ENCODE assay signal across 10 cellular contexts in genomic region chr11:118688338-118688737, GRCh38. TPM values are rescaled to one million over a fixed set of nuclear protein-coding genes. Genes with fewer than 3 reads are reported as not detected.
DNase-seq lines count a peak whose midpoint lies in the region; ATAC-seq, FAIRE-seq and TF ChIP-seq lines count a peak whose summit lies in the region.
"Not testable (repeated sequence)": the region's sequence is repeated elsewhere in the genome, so short reads cannot be mapped to it uniquely, and the experiment has no call there.
"Had no signal": no experiment of that assay in that cellular context is flagged by ENCODE, and none has a peak within 500 bp of the region (broad histone marks: within the 10 kb centered on the region; RNA-seq: fewer than 3 reads in every experiment).

No MANE protein-coding gene starts in this region.

- H2AFZ ChIP-seq in K562 (ENCODE audit: low read depth, low read length): 0 out of 2 replicates have a peak overlapping the region, but pooled peaks have one; percentile 24
- H2AFZ ChIP-seq in HepG2 (ENCODE audit: low read length): not testable (repeated sequence)

- H3K4me3 Mint-ChIP-seq in CD4-positive, CD25-positive, alpha-beta regulatory T cell: peak overlapping the region; percentile 30 to 87 (median 58)
- not testable (repeated sequence) for H3K4me3 Mint-ChIP-seq in WTC11

- not testable (repeated sequence) for TF ChIP-seq RAD21 in K562 (CRISPR knock-in tag; conservative IDR thresholded peaks at IDR 0.05 in 1 of 2, IDR thresholded peaks at IDR 0.05 in 1 of 2); HepG2 (CRISPR knock-in tag; IDR thresholded peaks at IDR 0.05)

- not testable (repeated sequence) for H3K79me2 ChIP-seq in K562 (ENCODE audit: control insufficient read depth, insufficient read depth, low read length); HepG2 (ENCODE audit: insufficient read depth, low read length)

- not testable (repeated sequence) for H3K4me2 ChIP-seq in K562 (ENCODE audit: insufficient read depth, low read length)
- H3K4me2 ChIP-seq in HepG2 (ENCODE audit: low read depth, low read length): peak overlapping the region; percentile 49

- in situ Hi-C loops in K562 (cut with MboI); HepG2 (cut with HindIII; ENCODE audit: extremely low pct_ligation_motif_present, low pct_unique_long_range_greater_than_20kb): not testable (repeated sequence)

- peak in 1 of 3 donors; percentile 40 for DNase-seq in CD4-positive, CD25-positive, alpha-beta regulatory T cell
- DNase-seq in RWPE1 (ENCODE audit: low spot score); WTC11 (ENCODE audit: low spot score): not testable (repeated sequence)
- peak; percentile 62 for DNase-seq in activated effector memory CD4-positive, alpha-beta T cell treated with anti-CD3 and anti-CD28 coated beads, Interleukin-2, amount 50 U/mL, for 16 hours
- peak in 1 of 4 experiments; percentile 31 for DNase-seq in K562 (ENCODE audit: extremely low read depth in 1 of 4, low spot score in 3 of 4)
- peak; percentile 37 for DNase-seq in HepG2 (ENCODE audit: low spot score)
- peak; percentile 60 for DNase-seq in posterior vena cava (ENCODE audit: low spot score)

- H3K4me1 ChIP-seq in CD4-positive, CD25-positive, alpha-beta regulatory T cell (ENCODE audit: control insufficient read depth, insufficient read depth, low read length, poor library complexity, severe bottlenecking): peaks cover 37% of the 10 kb centered on the region
- peaks cover 0 to 34% of the 10 kb centered on the region in 2 experiments; a peak in 3 of 5 replicates for H3K4me1 ChIP-seq in K562 (replicated peaks in 1 of 2; ENCODE audit: control insufficient read depth in 2 of 2, insufficient read depth in 2 of 2, low read length in 2 of 2)
- peaks cover 63% of the 10 kb centered on the region for H3K4me1 ChIP-seq in HepG2 (ENCODE audit: insufficient read depth, low read length)

- not testable (repeated sequence) for H3K4me3 ChIP-seq in CD4-positive, CD25-positive, alpha-beta regulatory T cell (ENCODE audit: low read depth, low read length); K562; HepG2 (replicated peaks in 1 of 3; ENCODE audit: insufficient read depth in 1 of 3, low read depth in 2 of 3, low read length in 3 of 3)

- H3K9ac ChIP-seq in K562 (ENCODE audit: insufficient read depth in 1 of 2, low read depth in 2 of 2, low read length in 2 of 2); HepG2 (ENCODE audit: insufficient read depth, low read depth, low read length): not testable (repeated sequence)

- TF ChIP-seq CTCF in RWPE1 (conservative IDR thresholded peaks at IDR 0.05; ENCODE audit: low read depth); WTC11 (IDR thresholded peaks at IDR 0.05); K562 (IDR thresholded peaks at IDR 0.05 in 2 of 3, conservative IDR thresholded peaks at IDR 0.05 in 1 of 3; ENCODE audit: insufficient read depth in 2 of 3, low read depth in 1 of 3, low read length in 3 of 3); HepG2 (CRISPR knock-in tag; IDR thresholded peaks at IDR 0.05): not testable (repeated sequence)

- not testable (repeated sequence) for BruUV-seq in K562 (replicated peaks; lab: Mats Ljungman, UMichigan); HepG2 (replicated peaks; lab: Mats Ljungman, UMichigan)

- intact Hi-C loops in K562 (cut with micrococcal nuclease); HepG2 (cut with micrococcal nuclease; ENCODE audit: unreplicated experiment): not testable (repeated sequence)
- intact Hi-C loops in posterior vena cava (cut with DNase I): loop anchor here (2.0 to 10.0 kb wide), 2 partner anchors 266 to 268 kb away; partner anchors contain the start of gene UPK2 (in 2 of the 2)

- FAIRE-seq in K562 (lab: Jason Lieb, UNC); HepG2 (lab: Jason Lieb, UNC): not testable (repeated sequence)

- H3K27me3 Mint-ChIP-seq in CD4-positive, CD25-positive, alpha-beta regulatory T cell: peaks cover 22% of the 10 kb centered on the region
- H3K27me3 Mint-ChIP-seq in WTC11 (ENCODE audit: low read depth): not testable (repeated sequence)

- POLR2A ChIA-PET in RWPE1 (lab: Yijun Ruan, JAX; ENCODE audit: low non-redundant PET): not testable (repeated sequence)
- POLR2A ChIA-PET in WTC11 (lab: Charles Lee) (interaction anchor here (1.4 kb wide), 1 partner anchor 104 kb away, joined by 4 read pairs; no protein-coding TSS in a partner anchor), K562 (lab: Yijun Ruan, JAX) (interaction anchor here (0.6 to 1.3 kb wide), 2 partner anchors 10 to 16 kb away, joined by 3 to 5 read pairs; no protein-coding TSS in a partner anchor), HepG2 (lab: Yijun Ruan, JAX) (interaction anchor here (0.8 to 2.8 kb wide), 7 partner anchors 9 to 103 kb away, joined by 4 to 28 read pairs (median 11); partner anchors contain the start of genes DDX6 and TREH)

- H3K9me3 Mint-ChIP-seq in CD4-positive, CD25-positive, alpha-beta regulatory T cell; WTC11: not testable (repeated sequence)

- H3K36me3 Mint-ChIP-seq in CD4-positive, CD25-positive, alpha-beta regulatory T cell; WTC11: not testable (repeated sequence)

- peak overlapping the region in 1 of 3 donors; percentile 91 for H3K27ac Mint-ChIP-seq in CD4-positive, CD25-positive, alpha-beta regulatory T cell
- H3K27ac Mint-ChIP-seq in WTC11: not testable (repeated sequence)

- not testable (repeated sequence) for H3K36me3 ChIP-seq in CD4-positive, CD25-positive, alpha-beta regulatory T cell (ENCODE audit: control insufficient read depth, insufficient read depth, low read length); K562 (ENCODE audit: control insufficient read depth, insufficient read depth, low read length); HepG2 (replicated peaks in 1 of 2; ENCODE audit: control insufficient read depth in 1 of 2, insufficient read depth in 2 of 2, low read length in 2 of 2)

- H3K9me1 ChIP-seq in K562 (ENCODE audit: control insufficient read depth, insufficient read depth, low read length): not testable (repeated sequence)

- not testable (repeated sequence) for TF ChIP-seq EP300 in K562 (IDR thresholded peaks at IDR 0.05; ENCODE audit: low read length); HepG2 (IDR thresholded peaks at IDR 0.05; ENCODE audit: low read depth in 2 of 2, low read length in 2 of 2); HepG2 (CRISPR knock-in tag; IDR thresholded peaks at IDR 0.05; ENCODE audit: borderline replicate concordance)

- H3K4me1 Mint-ChIP-seq in CD4-positive, CD25-positive, alpha-beta regulatory T cell: peaks cover 19 to 54% (median 34%) of the 10 kb centered on the region in 4 donors
- peaks cover 36% of the 10 kb centered on the region for H3K4me1 Mint-ChIP-seq in WTC11

- 58% methylated on average over 10 of the region's 10 CpGs for WGBS in K562 (ENCODE audit: insufficient coverage, low coverage, missing lambda C conversion rate)
- 41% methylated on average over 9 of the region's 10 CpGs for WGBS in HepG2 (ENCODE audit: low lambda C conversion rate)

- not testable (repeated sequence) for H3K27me3 ChIP-seq in CD4-positive, CD25-positive, alpha-beta regulatory T cell (ENCODE audit: control insufficient read depth, insufficient read depth, low read length); K562 (ENCODE audit: control insufficient read depth in 2 of 2, insufficient read depth in 2 of 2, low read length in 2 of 2); HepG2 (ENCODE audit: control insufficient read depth in 1 of 2, insufficient read depth in 2 of 2, low read length in 2 of 2)

- TF ChIP-seq POLR2A in K562 (conservative IDR thresholded peaks at IDR 0.05) (peak; percentile 88), HepG2 (IDR thresholded peaks at IDR 0.05; ENCODE audit: insufficient read depth in 1 of 2, low read depth in 2 of 2, low read length in 2 of 2) (peak; percentile 54 to 69; a peak in 3 of 4 replicates)

- not testable (repeated sequence) for H3K27ac ChIP-seq in CD4-positive, CD25-positive, alpha-beta regulatory T cell (ENCODE audit: insufficient read depth, low read length, poor library complexity, severe bottlenecking); K562 (ENCODE audit: extremely low read depth, low read depth, low read length); HepG2 (ENCODE audit: extremely low read length, insufficient read depth, low read length)
- peak overlapping the region; percentile 7; the same call in 1 of the 2 replicates for H3K27ac ChIP-seq in RWPE1

- ATAC-seq in CD4-positive, CD25-positive, alpha-beta regulatory T cell (ENCODE audit: low read depth in 2 of 2); WTC11; K562; HepG2: not testable (repeated sequence)

- CTCF ChIA-PET in RWPE1 (lab: Yijun Ruan, JAX) (interaction anchor here (0.7 to 1.2 kb wide), 3 partner anchors 51 to 242 kb away, joined by 3 to 6 read pairs (median 5); no protein-coding TSS in a partner anchor), WTC11 (lab: Charles Lee) (interaction anchor here (1.4 to 3.1 kb wide), 7 partner anchors 8 to 518 kb away, joined by 3 to 43 read pairs (median 13); partner anchors contain the start of genes CBL and TREH)
- CTCF ChIA-PET in K562 (lab: Yijun Ruan, JAX; ENCODE audit: low intra/inter-chr PET ratio); HepG2 (lab: Yijun Ruan, JAX; ENCODE audit: low intra/inter-chr PET ratio, low total read pairs): not testable (repeated sequence)

- not testable (repeated sequence) for H4K20me1 ChIP-seq in K562 (replicated peaks; ENCODE audit: control insufficient read depth, insufficient read depth, low read length); HepG2 (ENCODE audit: insufficient read depth, low read length)

- H3K9me3 ChIP-seq in CD4-positive, CD25-positive, alpha-beta regulatory T cell (ENCODE audit: control insufficient read depth in 2 of 2, low read length in 2 of 2); K562 (replicated peaks; ENCODE audit: control insufficient read depth, insufficient read depth, low read depth, low read length); HepG2 (ENCODE audit: low read length): not testable (repeated sequence)

RNA-seq across cellular contexts. Expression of gene TREH, which starts 8.9 kb away (rescaled TPM):
- total RNA-seq in CD4-positive, CD25-positive, alpha-beta regulatory T cell: not detected
- not detected for polyA plus RNA-seq in CD4-positive, CD25-positive, alpha-beta regulatory T cell
- total RNA-seq in WTC11 (2021): 0.09 TPM in 1 of 3 replicates, not detected in the others
- total RNA-seq in K562 (2011; cell fraction: chromatin; rRNA removed; ENCODE audit: low replicate concordance): not detected in 2 replicates
- total RNA-seq in K562 (2011; cell fraction: nucleolus; rRNA removed): not detected in 2 replicates
- not detected in 2 replicates for total RNA-seq in K562 (2011; cell fraction: nucleoplasm; rRNA removed)
- total RNA-seq in K562 (2014; rRNA removed): not detected in 2 replicates
- not detected in 2 replicates for total RNA-seq in K562 (2014; rRNA removed; fragmentation: Illumina TruSeq; extraction: Trizol)
- total RNA-seq in K562 (2015; rRNA removed; fragmentation: Illumina TruSeq; extraction: Trizol): not detected in 2 replicates
- not detected in 2 replicates for total RNA-seq in K562 (2021)
- polyA plus RNA-seq in K562 (2011; rRNA removed): not detected in 2 replicates
- polyA plus RNA-seq in K562 (2011; cell fraction: cytosol; rRNA removed): not detected in 2 replicates
- not detected in 2 replicates for polyA plus RNA-seq in K562 (2011; cell fraction: nucleus; rRNA removed)
- 0.11 TPM in 1 of 2 replicates, not detected in the other for polyA plus RNA-seq in K562 (2012)
- not detected in 2 replicates for polyA plus RNA-seq in K562 (2014; fragmentation: Illumina TruSeq; extraction: Trizol)
- under 1 TPM; 0.11 to 0.20 TPM for polyA plus RNA-seq in K562 (2014; fragmentation: Nextera tagmentation; extraction: Ambion mirVana)
- polyA plus RNA-seq in K562 (2014; rRNA removed): 0.09 TPM in 1 of 2 replicates, not detected in the other
- polyA minus RNA-seq in K562 (2011; rRNA and poly(A)+ RNA removed): not detected in 2 replicates
- polyA minus RNA-seq in K562 (2011; cell fraction: cytosol; rRNA and poly(A)+ RNA removed): not detected in 2 replicates
- polyA minus RNA-seq in K562 (2011; cell fraction: nucleus; rRNA and poly(A)+ RNA removed): not detected in 2 replicates
- total RNA-seq in HepG2 (2016; rRNA removed; fragmentation: Illumina TruSeq; extraction: Trizol): 0.46 and 0.86 TPM in 2 replicates
- 0.51 and 0.71 TPM in 2 replicates for total RNA-seq in HepG2 (2016; cell fraction: cytosol; rRNA removed; fragmentation: Illumina TruSeq; extraction: Trizol; ENCODE audit: low read depth)
- 0.13 and 1.3 TPM in 2 replicates for total RNA-seq in HepG2 (2016; cell fraction: insoluble cytoplasmic fraction; rRNA removed; fragmentation: Illumina TruSeq; extraction: Trizol)
- total RNA-seq in HepG2 (2016; cell fraction: membrane; rRNA removed; fragmentation: Illumina TruSeq; extraction: Trizol): 0.24 and 0.59 TPM in 2 replicates
- total RNA-seq in HepG2 (2016; cell fraction: nucleus; rRNA removed; fragmentation: Illumina TruSeq; extraction: Trizol): 1.1 and 2.0 TPM in 2 replicates
- 0.50 and 0.53 TPM in 2 replicates for polyA plus RNA-seq in HepG2 (2011; rRNA removed)
- polyA plus RNA-seq in HepG2 (2011; cell fraction: cytosol; rRNA removed): 0.09 and 0.11 TPM in 2 replicates
- polyA plus RNA-seq in HepG2 (2011; cell fraction: nucleus; rRNA removed): 2.1 and 2.9 TPM in 2 replicates
- polyA plus RNA-seq in HepG2 (2012): 0.63 and 1.1 TPM in 2 replicates
- polyA plus RNA-seq in HepG2 (2016; cell fraction: cytosol; fragmentation: Illumina TruSeq; extraction: Trizol; ENCODE audit: low read depth): 0.17 and 0.23 TPM in 2 replicates
- 0.19 and 0.55 TPM in 2 replicates for polyA plus RNA-seq in HepG2 (2016; cell fraction: insoluble cytoplasmic fraction; fragmentation: Illumina TruSeq; extraction: Trizol; ENCODE audit: low read depth)
- 0.40 and 0.50 TPM in 2 replicates for polyA plus RNA-seq in HepG2 (2016; cell fraction: membrane; fragmentation: Illumina TruSeq; extraction: Trizol; ENCODE audit: low read depth)
- 2.4 and 2.9 TPM in 2 replicates for polyA plus RNA-seq in HepG2 (2016; cell fraction: nucleus; fragmentation: Illumina TruSeq; extraction: Trizol; ENCODE audit: insufficient read depth, low read depth)
- 0.76 TPM in 1 of 2 replicates, not detected in the other for polyA minus RNA-seq in HepG2 (2011; rRNA and poly(A)+ RNA removed; ENCODE audit: low replicate concordance)
- polyA minus RNA-seq in HepG2 (2011; cell fraction: cytosol; rRNA and poly(A)+ RNA removed): not detected in 2 replicates
- polyA minus RNA-seq in HepG2 (2011; cell fraction: nucleus; rRNA and poly(A)+ RNA removed): 2.3 and 3.2 TPM in 2 replicates
- not detected for total RNA-seq in posterior vena cava
- total RNA-seq: G401, LHCN-M2, PC-9 had no signal
